ENCODE assay signal across 20 cellular contexts in genomic region chr12:41983896-41984295, GRCh38.
DNase-seq lines count a peak whose midpoint lies in the region; ATAC-seq, FAIRE-seq and TF ChIP-seq lines count a peak whose summit lies in the region.
"Had no signal": no experiment of that assay in that cellular context is flagged by ENCODE, and none has a peak within 500 bp of the region (broad histone marks: within the 10 kb centered on the region; RNA-seq: fewer than 3 reads in every experiment).

No MANE protein-coding gene starts in this region.

- peak overlapping the region; percentile 18 for H3K4me2 ChIP-seq in A549
- peak overlapping the region; percentile 39 for H3K4me2 ChIP-seq in Karpas-422 (ENCODE audit: low read depth, low read length, poor library complexity, severe bottlenecking)
- H3K4me2 ChIP-seq: KMS-11 had no signal

- no peak for FAIRE-seq in A549 (lab: Jason Lieb, UNC)

- ATAC-seq in A549 (no peak), HG03342 (IDR thresholded peaks at IDR 0.05; ENCODE audit: unreplicated experiment) (no peak)
- ATAC-seq: effector memory CD8-positive, alpha-beta T cell; left lung had no signal

- DNase-seq in A549 (ENCODE audit: low read depth in 1 of 2, low spot score in 1 of 2) (no peak), Karpas-422 (no peak), NCI-H2107 treated with DMSO at 0.1 percent for 48 hours (lab: John Stamatoyannopoulos, UW; ENCODE audit: unreplicated experiment) (peak; percentile 79), adipocyte (ENCODE audit: low read depth) (peak; percentile 40), HT-29 (ENCODE audit: low spot score) (no peak), suprapubic skin (ENCODE audit: low spot score in 2 of 2) (no peak), COLO829 (ENCODE audit: low spot score) (no peak)
- DNase-seq: activated CD4-positive, CD25-positive, alpha-beta regulatory T cell treated with anti-CD3 and anti-CD28 coated beads, Interleukin-2, amount 50 U/mL, for 72 hours; activated CD8-positive, alpha-beta memory T cell treated with anti-CD3 and anti-CD28 coated beads for 24 hours; activated T-cell treated with anti-CD3 and anti-CD28 coated beads, Interleukin-2, amount 50 U/mL, for 48 hours; CD4-positive, alpha-beta T cell; effector memory CD8-positive, alpha-beta T cell; glutamatergic neuron; left lung; NCI-H1694 treated with DMSO at 0.1 percent for 48 hours; stimulated activated CD8-positive, alpha-beta memory T cell treated with anti-CD3 and anti-CD28 coated beads, Interleukin-4, amount 100 ng/mL, for 48 hours had no signal

- H3K27me3 ChIP-seq in Karpas-422 (ENCODE audit: low read length) (no peaks in the 10 kb centered on the region), adipocyte (replicated peaks; ENCODE audit: control insufficient read depth, insufficient read depth, low read length) (no peaks in the 10 kb centered on the region), suprapubic skin (no peaks in the 10 kb centered on the region)
- H3K27me3 ChIP-seq: left lung, vagina had no signal

- H3K9me2 ChIP-seq in Karpas-422 (replicated peaks; ENCODE audit: insufficient read depth, low read length) = no peaks in the 10 kb centered on the region

- H3K27ac ChIP-seq in A549 (no peak overlapping the region), Karpas-422 (ENCODE audit: low read length) (no peak overlapping the region), suprapubic skin (no peak overlapping the region)
- H3K27ac ChIP-seq: KMS-11, left lung, prostate gland, vagina had no signal

- POLR2A ChIA-PET in A549 (lab: Yijun Ruan, JAX) = no interaction called here

- no peak overlapping the region for H2AFZ ChIP-seq in Karpas-422 (ENCODE audit: low read length)

- peaks cover 51% of the 10 kb centered on the region for H3K4me1 ChIP-seq in A549
- H3K4me1 ChIP-seq in Karpas-422 (ENCODE audit: low read length) = peaks cover 19% of the 10 kb centered on the region
- H3K4me1 ChIP-seq in adipocyte (ENCODE audit: control insufficient read depth, insufficient read depth, low read length) = peaks cover 5% of the 10 kb centered on the region
- H3K4me1 ChIP-seq in suprapubic skin = no peaks in the 10 kb centered on the region
- H3K4me1 ChIP-seq: left lung, prostate gland, vagina had no signal

- no peak for TF ChIP-seq POLR2A in A549 (IDR thresholded peaks at IDR 0.05; ENCODE audit: low read length)
- no peak for TF ChIP-seq POLR2A in suprapubic skin (IDR thresholded peaks at IDR 0.05)

- CTCF ChIA-PET in A549 (lab: Yijun Ruan, JAX) = interaction anchor here (1.9 kb wide), 1 partner anchor 40 kb away, joined by 7 read pairs; no protein-coding TSS in a partner anchor

- TF ChIP-seq RAD21 in A549 (conservative IDR thresholded peaks at IDR 0.05 in 1 of 2, IDR thresholded peaks at IDR 0.05 in 1 of 2) = no peak

- no peaks in the 10 kb centered on the region for H3K79me2 ChIP-seq in Karpas-422 (ENCODE audit: low read length)

- TF ChIP-seq CTCF in A549 (IDR thresholded peaks at IDR 0.05) (no peak), suprapubic skin (IDR thresholded peaks at IDR 0.05) (no peak)

- H3K4me3 ChIP-seq in A549 (no peak overlapping the region), Karpas-422 (ENCODE audit: low read length) (no peak overlapping the region), adipocyte (ENCODE audit: low read length) (no peak overlapping the region), suprapubic skin (no peak overlapping the region)
- H3K4me3 ChIP-seq: left lung, prostate gland, vagina had no signal

- TF ChIP-seq EP300 in A549 (IDR thresholded peaks at IDR 0.05) (no peak), suprapubic skin (IDR thresholded peaks at IDR 0.05) (no peak)

- H3K9ac ChIP-seq in Karpas-422 (ENCODE audit: low read length) (no peak overlapping the region), adipocyte (ENCODE audit: low read length) (no peak overlapping the region)
- H3K9ac ChIP-seq: KMS-11 had no signal

- H3K36me3 ChIP-seq in Karpas-422 (ENCODE audit: insufficient read depth, low read length) (peaks cover 19% of the 10 kb centered on the region), adipocyte (ENCODE audit: control insufficient read depth, insufficient read depth, low read length, severe bottlenecking) (no peaks in the 10 kb centered on the region), suprapubic skin (no peaks in the 10 kb centered on the region)
- H3K36me3 ChIP-seq: left lung, prostate gland, vagina had no signal

- no peaks in the 10 kb centered on the region for H4K20me1 ChIP-seq in Karpas-422 (ENCODE audit: insufficient read depth, low read depth, low read length)

- WGBS in A549 (ENCODE audit: missing lambda C conversion rate) = 35% methylated on average over 1 of the region's 1 CpG
- 41% methylated on average over 1 of the region's 1 CpG for WGBS in suprapubic skin

- H3K9me3 ChIP-seq in A549 (no peaks in the 10 kb centered on the region), Karpas-422 (ENCODE audit: low read length) (peaks cover 2% of the 10 kb centered on the region), adipocyte (ENCODE audit: control insufficient read depth, low read length) (no peaks in the 10 kb centered on the region), suprapubic skin (no peaks in the 10 kb centered on the region)
- H3K9me3 ChIP-seq: prostate gland, vagina had no signal

TF ChIP-seq in A549, 52 proteins besides CTCF, POLR2A, EP300 and RAD21:
- no peak for TF ChIP-seq MYC (IDR thresholded peaks at IDR 0.05; ENCODE audit: borderline replicate concordance, low read length)
- TF ChIP-seq BHLHE40 (IDR thresholded peaks at IDR 0.05; ENCODE audit: low read depth, low read length) = no peak
- TF ChIP-seq, protein P1, sequence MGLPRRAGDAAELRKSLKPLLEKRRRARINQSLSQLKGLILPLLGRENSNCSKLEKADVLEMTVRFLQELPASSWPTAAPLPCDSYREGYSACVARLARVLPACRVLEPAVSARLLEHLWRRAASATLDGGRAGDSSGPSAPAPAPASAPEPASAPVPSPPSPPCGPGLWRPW (IDR thresholded peaks at IDR 0.05) = no peak
- TF ChIP-seq HEYL (CRISPR knock-in tag; IDR thresholded peaks at IDR 0.05) = no peak

Comparison
In these comparisons a context has a peak if more than half of its experiments do, and no peak if none do; other contexts are left out.
1. DNase-seq: peak in NCI-H2107 treated with DMSO at 0.1 percent for 48 hours (single experiment) and adipocyte (single experiment); none in A549 (0 of 2), Karpas-422 (single experiment), HT-29 (single experiment), suprapubic skin (0 of 2) and COLO829 (single experiment).